ENCODE assay signal across 27 cellular contexts in genomic region chr6:12384417-12384912, GRCh38.
"Had no signal": no experiment of that assay in that cellular context is flagged by ENCODE, and none has a peak within 500 bp of the region (broad histone marks: within the 10 kb centered on the region; RNA-seq: fewer than 3 reads in every experiment).

No MANE protein-coding gene starts in this region.

- DNase-seq: activated CD4-positive, alpha-beta T cell treated with anti-CD3 and anti-CD28 coated beads for 36 hours; activated CD4-positive, CD25-positive, alpha-beta regulatory T cell; activated CD8-positive, alpha-beta memory T cell treated with anti-CD3 and anti-CD28 coated beads, Interleukin-2, amount 10 ng/mL, durations not matched to agents 7 days and 5 days; activated CD8-positive, alpha-beta T cell treated with anti-CD3 and anti-CD28 coated beads, Interleukin-2, amount 10 ng/mL, durations not matched to agents 7 days and 5 days; activated naive CD4-positive, alpha-beta T cell; activated naive CD8-positive, alpha-beta T cell treated with anti-CD3 and anti-CD28 coated beads for 36 hours; activated T-cell treated with anti-CD3 and anti-CD28 coated beads, Interleukin-2, amount 50 U/mL, for 72 hours; amygdala; body of pancreas; colonic mucosa; effector memory CD8-positive, alpha-beta T cell; erythroblast; islet precursor cell; left ventricle myocardium inferior; mesendoderm; ovary; sigmoid colon; stimulated activated CD4-positive, alpha-beta T cell treated with anti-CD3 and anti-CD28 coated beads, Interleukin-15, amount 100 ng/mL, for 24 hours; stimulated activated CD4-positive, alpha-beta T cell treated with anti-CD3 and anti-CD28 coated beads, Interleukin-2, amount 100 ng/mL, for 24 hours; stimulated activated naive B cell treated with anti-CD40 and anti-IgM and Interleukin-4, amounts not matched to agents 10 μg/mL and 1 μg/mL and 100 μg/mL, for 72 hours; stomach had no signal

- H3K27me3 Mint-ChIP-seq: activated CD8-positive, alpha-beta memory T cell treated with anti-CD3 and anti-CD28 coated beads, Interleukin-2, amount 10 ng/mL, durations not matched to agents 7 days and 5 days had no signal

- H3K27me3 ChIP-seq: body of pancreas, colonic mucosa, gastroesophageal sphincter, hepatocyte, ovary, sigmoid colon, stomach, tibial nerve had no signal

- H3K79me2 ChIP-seq: hepatocyte had no signal

- ATAC-seq: activated CD4-positive, alpha-beta T cell treated with anti-CD3 and anti-CD28 coated beads for 36 hours; activated CD8-positive, alpha-beta memory T cell treated with anti-CD3 and anti-CD28 coated beads, Interleukin-2, amount 10 ng/mL, durations not matched to agents 7 days and 5 days; activated CD8-positive, alpha-beta T cell treated with anti-CD3 and anti-CD28 coated beads, Interleukin-2, amount 10 ng/mL, durations not matched to agents 7 days and 5 days; activated T-cell treated with anti-CD3 and anti-CD28 coated beads, Interleukin-2, amount 50 U/mL, for 72 hours; body of pancreas; effector memory CD8-positive, alpha-beta T cell; gastroesophageal sphincter; stimulated activated naive B cell treated with anti-CD40 and anti-IgM and Interleukin-4, amounts not matched to agents 10 μg/mL and 1 μg/mL and 100 μg/mL, for 72 hours had no signal

- H3K4me1 ChIP-seq: body of pancreas, colonic mucosa, gastroesophageal sphincter, sigmoid colon, stomach, tibial nerve had no signal

- H2AFZ ChIP-seq: hepatocyte had no signal

- H3K4me3 Mint-ChIP-seq: activated CD4-positive, alpha-beta T cell treated with anti-CD3 and anti-CD28 coated beads for 36 hours; activated CD8-positive, alpha-beta memory T cell treated with anti-CD3 and anti-CD28 coated beads, Interleukin-2, amount 10 ng/mL, durations not matched to agents 7 days and 5 days; activated CD8-positive, alpha-beta T cell treated with anti-CD3 and anti-CD28 coated beads, Interleukin-2, amount 10 ng/mL, durations not matched to agents 7 days and 5 days; activated naive CD8-positive, alpha-beta T cell treated with anti-CD3 and anti-CD28 coated beads for 36 hours; activated T-cell treated with anti-CD3 and anti-CD28 coated beads, Interleukin-2, amount 50 U/mL, for 72 hours; effector memory CD8-positive, alpha-beta T cell; nephron; stimulated activated naive B cell treated with anti-CD40 and anti-IgM and Interleukin-4, amounts not matched to agents 10 μg/mL and 1 μg/mL and 100 μg/mL, for 72 hours had no signal

- H3K36me3 ChIP-seq: colonic mucosa, gastroesophageal sphincter, left ventricle myocardium inferior, ovary, sigmoid colon, stomach, tibial nerve had no signal

- H3K4me3 ChIP-seq: body of pancreas, colonic mucosa, gastroesophageal sphincter, hepatocyte, left ventricle myocardium inferior, lung, ovary, sigmoid colon, stomach, tibial nerve had no signal

- H3K36me3 Mint-ChIP-seq: activated CD8-positive, alpha-beta memory T cell treated with anti-CD3 and anti-CD28 coated beads, Interleukin-2, amount 10 ng/mL, durations not matched to agents 7 days and 5 days; activated naive CD8-positive, alpha-beta T cell treated with anti-CD3 and anti-CD28 coated beads for 36 hours; stimulated activated naive B cell treated with anti-CD40 and anti-IgM and Interleukin-4, amounts not matched to agents 10 μg/mL and 1 μg/mL and 100 μg/mL, for 72 hours had no signal

- H3K9me3 Mint-ChIP-seq: activated naive CD8-positive, alpha-beta T cell treated with anti-CD3 and anti-CD28 coated beads for 36 hours; nephron had no signal

- H3K27ac Mint-ChIP-seq: activated CD4-positive, alpha-beta T cell treated with anti-CD3 and anti-CD28 coated beads for 36 hours; activated CD8-positive, alpha-beta memory T cell treated with anti-CD3 and anti-CD28 coated beads, Interleukin-2, amount 10 ng/mL, durations not matched to agents 7 days and 5 days; activated CD8-positive, alpha-beta T cell treated with anti-CD3 and anti-CD28 coated beads, Interleukin-2, amount 10 ng/mL, durations not matched to agents 7 days and 5 days; activated naive CD8-positive, alpha-beta T cell treated with anti-CD3 and anti-CD28 coated beads for 36 hours; activated T-cell treated with anti-CD3 and anti-CD28 coated beads, Interleukin-2, amount 50 U/mL, for 72 hours; effector memory CD8-positive, alpha-beta T cell; nephron; progenitor cell of endocrine pancreas; stimulated activated naive B cell treated with anti-CD40 and anti-IgM and Interleukin-4, amounts not matched to agents 10 μg/mL and 1 μg/mL and 100 μg/mL, for 72 hours had no signal

- H3K9me3 ChIP-seq: body of pancreas, colonic mucosa, gastroesophageal sphincter, ovary, sigmoid colon, stomach, tibial nerve had no signal

- H3K4me2 ChIP-seq: hepatocyte had no signal

- H3K27ac ChIP-seq: body of pancreas, colonic mucosa, gastroesophageal sphincter, hepatocyte, left ventricle myocardium inferior, ovary, sigmoid colon, stomach, tibial nerve had no signal

- H3K4me1 Mint-ChIP-seq: activated CD4-positive, alpha-beta T cell treated with anti-CD3 and anti-CD28 coated beads for 36 hours; activated CD8-positive, alpha-beta memory T cell treated with anti-CD3 and anti-CD28 coated beads, Interleukin-2, amount 10 ng/mL, durations not matched to agents 7 days and 5 days; activated naive CD8-positive, alpha-beta T cell treated with anti-CD3 and anti-CD28 coated beads for 36 hours; nephron; stimulated activated naive B cell treated with anti-CD40 and anti-IgM and Interleukin-4, amounts not matched to agents 10 μg/mL and 1 μg/mL and 100 μg/mL, for 72 hours had no signal
